In genomic region chr14:26531894-26532293, GRCh38 we compare ENCODE assay signal across 17 cellular contexts.
DNase-seq lines count a peak whose midpoint lies in the region; ATAC-seq, FAIRE-seq and TF ChIP-seq lines count a peak whose summit lies in the region.
"Had no signal": no experiment of that assay in that cellular context is flagged by ENCODE, and none has a peak within 500 bp of the region (broad histone marks: within the 10 kb centered on the region; RNA-seq: fewer than 3 reads in every experiment).

No MANE protein-coding gene starts in this region.

- under 1% methylated on average over 3 of the region's 3 CpGs for WGBS in HepG2 (ENCODE audit: low lambda C conversion rate)
- WGBS in right lobe of liver (ENCODE audit: insufficient coverage, low coverage, low lambda C conversion rate, missing lambda C conversion rate): 44% methylated on average over 3 of the region's 3 CpGs

- TF ChIP-seq CTCF in HepG2 (CRISPR knock-in tag; IDR thresholded peaks at IDR 0.05) (no peak), right lobe of liver (IDR thresholded peaks at IDR 0.05) (no peak), fibroblast of pulmonary artery (IDR thresholded peaks at IDR 0.05; ENCODE audit: low read length, missing control alignments) (peak; percentile 47)
- TF ChIP-seq CTCF in activated CD8-positive, alpha-beta T cell treated with anti-CD3 and anti-CD28 coated beads for 36 hours (IDR thresholded peaks at IDR 0.05): no peak

- no peak overlapping the region for H3K4me2 ChIP-seq in HepG2 (ENCODE audit: low read depth, low read length)

- no peak overlapping the region for H3K27ac Mint-ChIP-seq in stimulated activated effector memory CD8-positive, alpha-beta T cell treated with anti-CD3 and anti-CD28 coated beads, Interleukin-12 subunit alpha, Interleukin-12 subunit beta, amount 100 ng/mL, for 72 hours
- H3K27ac Mint-ChIP-seq in activated CD8-positive, alpha-beta T cell treated with anti-CD3 and anti-CD28 coated beads for 36 hours: no peak overlapping the region
- H3K27ac Mint-ChIP-seq: B cell had no signal

- TF ChIP-seq POLR2A in HepG2 (IDR thresholded peaks at IDR 0.05; ENCODE audit: insufficient read depth in 1 of 2, low read depth in 2 of 2, low read length in 2 of 2): no peak
- TF ChIP-seq POLR2A in right lobe of liver (IDR thresholded peaks at IDR 0.05): no peak

- H3K36me3 ChIP-seq in HepG2 (replicated peaks in 1 of 2; ENCODE audit: control insufficient read depth in 1 of 2, insufficient read depth in 2 of 2, low read length in 2 of 2) (no peaks in the 10 kb centered on the region), right lobe of liver (no peaks in the 10 kb centered on the region)
- H3K36me3 ChIP-seq: ascending aorta, transverse colon had no signal

- H3K9me3 ChIP-seq in HepG2 (ENCODE audit: low read length) (peaks cover 54% of the 10 kb centered on the region), right lobe of liver (no peaks in the 10 kb centered on the region)
- H3K9me3 ChIP-seq: ascending aorta, transverse colon had no signal

- H3K4me1 ChIP-seq in HepG2 (ENCODE audit: insufficient read depth, low read length) (no peaks in the 10 kb centered on the region), right lobe of liver (no peaks in the 10 kb centered on the region)
- H3K4me1 ChIP-seq: ascending aorta, transverse colon had no signal

- H3K79me2 ChIP-seq in HepG2 (ENCODE audit: insufficient read depth, low read length): no peaks in the 10 kb centered on the region

- DNase-seq in HepG2 (ENCODE audit: low spot score): peak; percentile 13
- no peak for DNase-seq in right lobe of liver
- peak; percentile 2 for DNase-seq in SW480 (ENCODE audit: low spot score)
- DNase-seq in fibroblast of pulmonary artery (ENCODE audit: low read depth): peak; percentile 76
- no peak for DNase-seq in stimulated activated effector memory CD8-positive, alpha-beta T cell treated with anti-CD3 and anti-CD28 coated beads, Interleukin-12 subunit alpha, Interleukin-12 subunit beta, amount 100 ng/mL, for 72 hours (ENCODE audit: low spot score in 2 of 2)
- no peak for DNase-seq in activated CD8-positive, alpha-beta T cell treated with anti-CD3 and anti-CD28 coated beads for 36 hours
- no peak for DNase-seq in OCI-M1 (lab: John Stamatoyannopoulos, UW)
- DNase-seq: activated T-cell treated with anti-CD3 and anti-CD28 coated beads, Interleukin-2, amount 50 U/mL, for 4 hours; NCI-H2107; stimulated activated CD4-positive, alpha-beta T cell treated with anti-CD3 and anti-CD28 coated beads, Interleukin-12 subunit alpha, Interleukin-12 subunit beta, amount 100 ng/mL, for 4 hours; T-helper 1 cell; transverse colon had no signal

- FAIRE-seq in HepG2 (lab: Jason Lieb, UNC): no peak
- FAIRE-seq: GM12891 had no signal

- H3K4me3 ChIP-seq in HepG2 (replicated peaks in 1 of 3; ENCODE audit: insufficient read depth in 1 of 3, low read depth in 2 of 3, low read length in 3 of 3): no peak overlapping the region
- H3K4me3 ChIP-seq in right lobe of liver: no peak overlapping the region
- no peak overlapping the region for H3K4me3 ChIP-seq in fibroblast of pulmonary artery (replicated peaks; ENCODE audit: low read depth, low read length)
- H3K4me3 ChIP-seq: ascending aorta, lung, transverse colon had no signal

- H3K4me1 Mint-ChIP-seq in stimulated activated effector memory CD8-positive, alpha-beta T cell treated with anti-CD3 and anti-CD28 coated beads, Interleukin-12 subunit alpha, Interleukin-12 subunit beta, amount 100 ng/mL, for 72 hours: no peaks in the 10 kb centered on the region
- no peaks in the 10 kb centered on the region for H3K4me1 Mint-ChIP-seq in activated CD8-positive, alpha-beta T cell treated with anti-CD3 and anti-CD28 coated beads for 36 hours (ENCODE audit: low read depth)
- H3K4me1 Mint-ChIP-seq: B cell had no signal

- no peaks in the 10 kb centered on the region for H3K27me3 Mint-ChIP-seq in activated CD8-positive, alpha-beta T cell treated with anti-CD3 and anti-CD28 coated beads for 36 hours
- H3K27me3 Mint-ChIP-seq: B cell had no signal

- TF ChIP-seq EP300 in HepG2 (IDR thresholded peaks at IDR 0.05; ENCODE audit: low read depth in 2 of 2, low read length in 2 of 2) (no peak), HepG2 (CRISPR knock-in tag; IDR thresholded peaks at IDR 0.05; ENCODE audit: borderline replicate concordance) (no peak)

- CTCF ChIA-PET in HepG2 (lab: Yijun Ruan, JAX; ENCODE audit: low intra/inter-chr PET ratio, low total read pairs): no interaction called here
- CTCF ChIA-PET in activated CD8-positive, alpha-beta T cell treated with anti-CD3 and anti-CD28 coated beads for 36 hours (lab: Charles Lee): no interaction called here

- in situ Hi-C loops in HepG2 (cut with HindIII; ENCODE audit: extremely low pct_ligation_motif_present, low pct_unique_long_range_greater_than_20kb): no loop called here

- H3K9ac ChIP-seq in HepG2 (ENCODE audit: insufficient read depth, low read depth, low read length): no peak overlapping the region

- no peaks in the 10 kb centered on the region for H4K20me1 ChIP-seq in HepG2 (ENCODE audit: insufficient read depth, low read length)

- H3K27ac ChIP-seq in HepG2 (ENCODE audit: extremely low read length, insufficient read depth, low read length) (no peak overlapping the region), right lobe of liver (no peak overlapping the region)
- H3K27ac ChIP-seq: ascending aorta, transverse colon had no signal

- no peaks in the 10 kb centered on the region for H3K27me3 ChIP-seq in HepG2 (ENCODE audit: control insufficient read depth in 1 of 2, insufficient read depth in 2 of 2, low read length in 2 of 2)
- no peaks in the 10 kb centered on the region for H3K27me3 ChIP-seq in right lobe of liver
- H3K27me3 ChIP-seq: ascending aorta, transverse colon had no signal

- BruUV-seq in HepG2 (replicated peaks; lab: Mats Ljungman, UMichigan): no TSS peak

- intact Hi-C loops in HepG2 (cut with micrococcal nuclease; ENCODE audit: unreplicated experiment) (no loop called here), right lobe of liver (cut with DNase I) (no loop called here)
- intact Hi-C loops in activated CD8-positive, alpha-beta T cell treated with anti-CD3 and anti-CD28 coated beads for 36 hours (cut with micrococcal nuclease): no loop called here

- peaks cover 16% of the 10 kb centered on the region for H3K9me3 Mint-ChIP-seq in stimulated activated effector memory CD8-positive, alpha-beta T cell treated with anti-CD3 and anti-CD28 coated beads, Interleukin-12 subunit alpha, Interleukin-12 subunit beta, amount 100 ng/mL, for 72 hours
- H3K9me3 Mint-ChIP-seq in activated CD8-positive, alpha-beta T cell treated with anti-CD3 and anti-CD28 coated beads for 36 hours: peaks cover 14% of the 10 kb centered on the region

- H2AFZ ChIP-seq in HepG2 (ENCODE audit: low read length): no peak overlapping the region

- H3K36me3 Mint-ChIP-seq in stimulated activated effector memory CD8-positive, alpha-beta T cell treated with anti-CD3 and anti-CD28 coated beads, Interleukin-12 subunit alpha, Interleukin-12 subunit beta, amount 100 ng/mL, for 72 hours: no peaks in the 10 kb centered on the region
- H3K36me3 Mint-ChIP-seq in activated CD8-positive, alpha-beta T cell treated with anti-CD3 and anti-CD28 coated beads for 36 hours (ENCODE audit: low read depth): no peaks in the 10 kb centered on the region

- POLR2A ChIA-PET in HepG2 (lab: Yijun Ruan, JAX): no interaction called here
- POLR2A ChIA-PET in activated CD8-positive, alpha-beta T cell treated with anti-CD3 and anti-CD28 coated beads for 36 hours (lab: Charles Lee): no interaction called here

- TF ChIP-seq RAD21 in HepG2 (CRISPR knock-in tag; IDR thresholded peaks at IDR 0.05): no peak

- no peak overlapping the region for H3K4me3 Mint-ChIP-seq in stimulated activated effector memory CD8-positive, alpha-beta T cell treated with anti-CD3 and anti-CD28 coated beads, Interleukin-12 subunit alpha, Interleukin-12 subunit beta, amount 100 ng/mL, for 72 hours
- no peak overlapping the region for H3K4me3 Mint-ChIP-seq in activated CD8-positive, alpha-beta T cell treated with anti-CD3 and anti-CD28 coated beads for 36 hours
- H3K4me3 Mint-ChIP-seq: activated T-cell treated with anti-CD3 and anti-CD28 coated beads, Interleukin-2, amount 50 U/mL, for 4 hours; B cell had no signal

- ATAC-seq in HepG2 (peak; percentile 88), right lobe of liver (no peak), HG02970 (IDR thresholded peaks at IDR 0.05; ENCODE audit: low FRiP score, unreplicated experiment) (no peak)
- ATAC-seq in stimulated activated effector memory CD8-positive, alpha-beta T cell treated with anti-CD3 and anti-CD28 coated beads, Interleukin-12 subunit alpha, Interleukin-12 subunit beta, amount 100 ng/mL, for 72 hours: no peak
- ATAC-seq in activated CD8-positive, alpha-beta T cell treated with anti-CD3 and anti-CD28 coated beads for 36 hours: no peak
- ATAC-seq: activated T-cell treated with anti-CD3 and anti-CD28 coated beads, Interleukin-2, amount 50 U/mL, for 4 hours had no signal

TF ChIP-seq in HepG2, 621 proteins besides CTCF, POLR2A, EP300 and RAD21:
- no peak for TF ChIP-seq MIER2 (CRISPR knock-in tag; IDR thresholded peaks at IDR 0.05)
- 0 out of 2 replicates have a peak, but pooled peaks have one; percentile 18 for TF ChIP-seq CREB1 (IDR thresholded peaks at IDR 0.05)
- TF ChIP-seq CREB1 (CRISPR knock-in tag; IDR thresholded peaks at IDR 0.05): no peak

Comparison
In these comparisons a context has a peak if more than half of its experiments do, and no peak if none do; other contexts are left out.
1. DNase-seq: peak in HepG2 (single experiment), SW480 (single experiment) and fibroblast of pulmonary artery (single experiment); none in right lobe of liver (0 of 3), stimulated activated effector memory CD8-positive, alpha-beta T cell treated with anti-CD3 and anti-CD28 coated beads, Interleukin-12 subunit alpha, Interleukin-12 subunit beta, amount 100 ng/mL, for 72 hours (0 of 2), activated CD8-positive, alpha-beta T cell treated with anti-CD3 and anti-CD28 coated beads for 36 hours (single experiment) and OCI-M1 (single experiment).